In genomic region chr19:409006-409514, GRCh38 we compare ENCODE assay signal across 8 cellular contexts. TPM values are rescaled to one million over a fixed set of nuclear protein-coding genes. Genes with fewer than 3 reads are reported as not detected.
DNase-seq lines count a peak whose midpoint lies in the region; ATAC-seq, FAIRE-seq and TF ChIP-seq lines count a peak whose summit lies in the region.

TSS of gene C2CD4C (minus strand) at chr19:409147. CDS start at chr19:408361, 786 bp downstream.

- no peaks in the 10 kb centered on the region for H3K9me2 ChIP-seq in OCI-LY7 (ENCODE audit: insufficient read depth, low read length)

- ATAC-seq in lung (ENCODE audit: insufficient read depth, low FRiP score) = no peak
- ATAC-seq in thoracic aorta (ENCODE audit: insufficient number of reproducible peaks, low FRiP score, low read depth) = no peak
- no peak for ATAC-seq in HG02678 (IDR thresholded peaks at IDR 0.05; ENCODE audit: unreplicated experiment)
- ATAC-seq in HG03025 (IDR thresholded peaks at IDR 0.05; ENCODE audit: low FRiP score, unreplicated experiment) = no peak

- TF ChIP-seq CTCF in Caco-2 (IDR thresholded peaks at IDR 0.05; ENCODE audit: insufficient read depth in 1 of 2, low read depth in 1 of 2, low read length in 1 of 2, severe bottlenecking in 1 of 2, unreplicated experiment in 1 of 2) (no peak), OCI-LY7 (conservative IDR thresholded peaks at IDR 0.05; ENCODE audit: low read length) (no peak), bronchial epithelial cell (IDR thresholded peaks at IDR 0.05; ENCODE audit: insufficient read depth, low read length, severe bottlenecking) (no peak), lung (IDR thresholded peaks at IDR 0.05; ENCODE audit: control extremely low read depth, extremely low read depth) (no peak), thoracic aorta (IDR thresholded peaks at IDR 0.05) (no peak)

- H3K36me3 ChIP-seq in Caco-2 (ENCODE audit: control insufficient read depth, insufficient read depth, low read length) = no peaks in the 10 kb centered on the region
- H3K36me3 ChIP-seq in OCI-LY7 (ENCODE audit: insufficient read depth, low read length) = no peaks in the 10 kb centered on the region
- H3K36me3 ChIP-seq in bronchial epithelial cell (ENCODE audit: control insufficient read depth, insufficient read depth, low read length) = no peaks in the 10 kb centered on the region
- H3K36me3 ChIP-seq in lung (ENCODE audit: control insufficient read depth in 2 of 2, insufficient read depth in 2 of 2, low read length in 2 of 2) = no peaks in the 10 kb centered on the region
- H3K36me3 ChIP-seq in thoracic aorta = no peaks in the 10 kb centered on the region

- POLR2A ChIA-PET in Caco-2 (lab: Charles Lee) = no interaction called here
- POLR2A ChIA-PET in OCI-LY7 (lab: Charles Lee) = no interaction called here

- intact Hi-C loops in Caco-2 (cut with micrococcal nuclease; ENCODE audit: unreplicated experiment) (no loop called here), OCI-LY7 (cut with micrococcal nuclease; ENCODE audit: unreplicated experiment) (no loop called here)

- H3K4me1 ChIP-seq in Caco-2 = peaks cover 5% of the 10 kb centered on the region; the same call in 1 of the 2 replicates
- H3K4me1 ChIP-seq in OCI-LY7 (ENCODE audit: insufficient read depth, low read length, poor library complexity, severe bottlenecking) = peaks cover 11% of the 10 kb centered on the region
- H3K4me1 ChIP-seq in lung (ENCODE audit: control insufficient read depth in 2 of 2, insufficient read depth in 2 of 2, low read length in 2 of 2) = peaks cover 4 to 6% of the 10 kb centered on the region in 2 donors
- H3K4me1 ChIP-seq in thoracic aorta (ENCODE audit: control insufficient read depth in 1 of 2, low read depth in 2 of 2) = peaks cover 9 to 16% of the 10 kb centered on the region in 2 donors

- CTCF ChIA-PET in Caco-2 (lab: Charles Lee) = interaction anchor here (0.6 kb wide), 1 partner anchor 267 kb away, joined by 4 read pairs; no protein-coding TSS in a partner anchor
- CTCF ChIA-PET in OCI-LY7 (lab: Charles Lee; ENCODE audit: unreplicated experiment) = no interaction called here

- H4K20me1 ChIP-seq in OCI-LY7 (ENCODE audit: insufficient read depth, low read length) = no peaks in the 10 kb centered on the region

- H3K4me3 ChIP-seq in Caco-2 (ENCODE audit: low read depth, low read length) (peak within 1 kb of the TSS; percentile 41), OCI-LY7 (ENCODE audit: low read depth, low read length, poor library complexity, severe bottlenecking) (peak within 1 kb of the TSS; percentile 65), bronchial epithelial cell (ENCODE audit: low read depth, low read length) (peak within 1 kb of the TSS; percentile 27), lung (peak within 1 kb of the TSS; percentile 25), thoracic aorta (peak within 1 kb of the TSS; percentile 70)

- no peaks in the 10 kb centered on the region for H3K36me3 Mint-ChIP-seq in Caco-2 (ENCODE audit: insufficient read depth, unreplicated experiment)

- BruUV-seq in Caco-2 (replicated peaks; lab: Mats Ljungman, UMichigan) (no TSS peak), OCI-LY7 (replicated peaks; lab: Mats Ljungman, UMichigan) (no TSS peak)

- no peak within 1 kb of the TSS for H3K27ac Mint-ChIP-seq in Caco-2 (ENCODE audit: unreplicated experiment)

- H3K4me3 Mint-ChIP-seq in Caco-2 (ENCODE audit: unreplicated experiment) = peak within 1 kb of the TSS; percentile 82

- DNase-seq in Caco-2 (peak; percentile 31 to 54), OCI-LY7 (ENCODE audit: low spot score) (peak; percentile 15), bronchial epithelial cell (ENCODE audit: low read depth) (no peak), lung (ENCODE audit: low spot score) (no peak), thoracic aorta (ENCODE audit: low spot score) (no peak), epidermal melanocyte (ENCODE audit: insufficient read length, low spot score) (no peak)

- no peaks in the 10 kb centered on the region for H3K4me1 Mint-ChIP-seq in Caco-2 (ENCODE audit: low read depth, unreplicated experiment)

- FAIRE-seq in bronchial epithelial cell (lab: Jason Lieb, UNC) = no peak

- H2AFZ ChIP-seq in OCI-LY7 (ENCODE audit: low read length) = peak within 1 kb of the TSS; percentile 59; the same call in 1 of the 2 replicates

- peak within 1 kb of the TSS; percentile 70 for H3K4me2 ChIP-seq in OCI-LY7 (ENCODE audit: low read length)

- H3K9me3 ChIP-seq in Caco-2 (no peaks in the 10 kb centered on the region), OCI-LY7 (ENCODE audit: low read length) (no peaks in the 10 kb centered on the region), lung (ENCODE audit: control insufficient read depth in 2 of 2, insufficient read depth in 1 of 2, low read length in 1 of 2) (peaks cover 0 to 6% of the 10 kb centered on the region in 2 donors), thoracic aorta (no peaks in the 10 kb centered on the region)

- H3K27me3 ChIP-seq in Caco-2 (replicated peaks; ENCODE audit: control insufficient read depth, insufficient read depth, low read length) (no peaks in the 10 kb centered on the region; the same call in 1 of the 2 replicates), bronchial epithelial cell (ENCODE audit: control insufficient read depth, insufficient read depth, low read length) (peaks cover 7% of the 10 kb centered on the region), lung (ENCODE audit: control insufficient read depth, insufficient read depth) (peaks cover 11% of the 10 kb centered on the region), thoracic aorta (replicated peaks; ENCODE audit: insufficient read depth) (peaks cover 7% of the 10 kb centered on the region)

- no peaks in the 10 kb centered on the region for H3K9me3 Mint-ChIP-seq in Caco-2 (ENCODE audit: unreplicated experiment)

- H3K27ac ChIP-seq in OCI-LY7 (ENCODE audit: low read depth, low read length, poor library complexity, severe bottlenecking) (no peak within 1 kb of the TSS), lung (ENCODE audit: low read depth in 1 of 2, low read length in 1 of 2) (no peak within 1 kb of the TSS), thoracic aorta (no peak within 1 kb of the TSS)

- 0 to 1% methylated on average over 16 to 69 of the region's 69 CpGs for WGBS in lung, 2 donors

- H3K27me3 Mint-ChIP-seq in Caco-2 (ENCODE audit: insufficient read depth, unreplicated experiment) = peaks cover 5% of the 10 kb centered on the region

- no peaks in the 10 kb centered on the region for H3K79me2 ChIP-seq in OCI-LY7 (ENCODE audit: insufficient read depth, low read depth, low read length)

RNA-seq across cellular contexts. Expression of gene C2CD4C, which starts in this region (rescaled TPM):
- 0.16 and 0.43 TPM in 2 replicates for total RNA-seq in Caco-2 (2022)
- 0.16 and 0.67 TPM in 2 replicates for total RNA-seq in OCI-LY7 (2014; rRNA removed; shearing (Covaris generic))
- 0.44 and 0.59 TPM in 2 replicates for total RNA-seq in OCI-LY7 (2022)
- 0.26 TPM in 2 replicates for total RNA-seq in bronchial epithelial cell
- total RNA-seq in lung = 1 to 10 TPM in 1 of 2 donors, under 1 TPM in 1; 0.88 to 1.4 TPM
- 1 to 10 TPM; 1.2 TPM for polyA plus RNA-seq in lung
- 1 to 10 TPM in 1 of 2 donors, under 1 TPM in 1; 0.54 to 1.6 TPM for total RNA-seq in thoracic aorta

Comparison
In these comparisons a context has a peak if more than half of its experiments do, and no peak if none do; other contexts are left out.
1. Peak in DNase-seq and H3K4me3 ChIP-seq in Caco-2; RNA of the gene not detected or under 1 TPM.
2. Peak in DNase-seq, H3K4me3 ChIP-seq and H3K4me2 ChIP-seq in OCI-LY7; RNA of the gene not detected or under 1 TPM.